Comparison of ENCODE assay signal across 8 cellular contexts in genomic region chr21:38984982-38985422, GRCh38.
DNase-seq lines count a peak whose midpoint lies in the region; ATAC-seq and TF ChIP-seq lines count a peak whose summit lies in the region.

No MANE protein-coding gene starts in this region.

- H3K36me3 Mint-ChIP-seq in mesothelial cell of epicardium: peaks cover 2% of the 10 kb centered on the region

- CTCF ChIA-PET in GM10248 (lab: Yijun Ruan, JAX): no interaction called here

- ATAC-seq in HG02623 (IDR thresholded peaks at IDR 0.05; ENCODE audit: unreplicated experiment) (no peak), HG02678 (IDR thresholded peaks at IDR 0.05; ENCODE audit: unreplicated experiment) (no peak)

- peaks cover 5% of the 10 kb centered on the region for H3K27me3 Mint-ChIP-seq in mesothelial cell of epicardium (ENCODE audit: low read depth)

- peak; percentile 90 for DNase-seq in AG08395 (ENCODE audit: low spot score)
- DNase-seq in KG1 (lab: John Stamatoyannopoulos, UW): peak; percentile 92
- peak; percentile 85 for DNase-seq in astrocyte of the cerebellum (ENCODE audit: low read depth)
- DNase-seq in mesothelial cell of epicardium (ENCODE audit: low spot score in 2 of 2, unreplicated experiment in 2 of 2): no peak
- DNase-seq in NCI-H1048 (lab: John Stamatoyannopoulos, UW): no peak
- no peak for DNase-seq in GM10248 (ENCODE audit: extremely low spot score)

- POLR2A ChIA-PET in GM10248 (lab: Yijun Ruan, JAX): no interaction called here

- H3K4me3 Mint-ChIP-seq in mesothelial cell of epicardium: no peak overlapping the region

- H3K27ac Mint-ChIP-seq in mesothelial cell of epicardium: peak overlapping the region; percentile 93

- H3K9me3 Mint-ChIP-seq in mesothelial cell of epicardium: no peaks in the 10 kb centered on the region

- no peak for TF ChIP-seq CTCF in astrocyte of the cerebellum (IDR thresholded peaks at IDR 0.05; ENCODE audit: low read depth, low read length, missing control alignments)
- TF ChIP-seq CTCF in mesothelial cell of epicardium (IDR thresholded peaks at IDR 0.05; ENCODE audit: unreplicated experiment): no peak
- TF ChIP-seq CTCF in GM10248 (IDR thresholded peaks at IDR 0.05; ENCODE audit: control extremely low read depth, extremely low read depth, low read depth, missing control alignments): no peak

- H3K4me1 Mint-ChIP-seq in mesothelial cell of epicardium: peaks cover 81% of the 10 kb centered on the region

- in situ Hi-C loops in astrocyte of the cerebellum (cut with HindIII; ENCODE audit: low sequenced_read_pairs): no loop called here

- no peak overlapping the region for H3K4me3 ChIP-seq in astrocyte of the cerebellum (ENCODE audit: low read depth, low read length)

Comparison
In these comparisons a context has a peak if more than half of its experiments do, and no peak if none do; other contexts are left out.
1. DNase-seq: peak in AG08395 (single experiment), KG1 (single experiment) and astrocyte of the cerebellum (single experiment); none in mesothelial cell of epicardium (0 of 2), NCI-H1048 (single experiment) and GM10248 (single experiment).